ENCODE assay signal across 23 cellular contexts in genomic region chr2:129273266-129274037, GRCh38.
DNase-seq lines count a peak whose midpoint lies in the region; ATAC-seq and TF ChIP-seq lines count a peak whose summit lies in the region.
"Had no signal": no experiment of that assay in that cellular context is flagged by ENCODE, and none has a peak within 500 bp of the region (broad histone marks: within the 10 kb centered on the region; RNA-seq: fewer than 3 reads in every experiment).

No MANE protein-coding gene starts in this region.

- H3K4me1 Mint-ChIP-seq in natural killer cell treated with Interleukin-12 subunit alpha and Interleukin-12 subunit beta and Interleukin-15 and Interleukin-18, amount 100 ng/mL, for 72 hours (ENCODE audit: low read depth in 2 of 2) = no peaks in the 10 kb centered on the region
- no peaks in the 10 kb centered on the region for H3K4me1 Mint-ChIP-seq in stimulated activated memory B cell treated with anti-CD40 and anti-IgM and Interleukin-4, amounts not matched to agents 10 μg/mL and 1 μg/mL and 100 μg/mL, for 72 hours
- H3K4me1 Mint-ChIP-seq in T-cell = no peaks in the 10 kb centered on the region
- H3K4me1 Mint-ChIP-seq: CD14-positive monocyte; CD4-positive, alpha-beta memory T cell; CD4-positive, CD25-positive, alpha-beta regulatory T cell; CD8-positive, alpha-beta memory T cell had no signal

- no peak overlapping the region for H3K27ac Mint-ChIP-seq in natural killer cell treated with Interleukin-12 subunit alpha and Interleukin-12 subunit beta and Interleukin-15 and Interleukin-18, amount 100 ng/mL, for 72 hours
- no peak overlapping the region for H3K27ac Mint-ChIP-seq in stimulated activated memory B cell treated with anti-CD40 and anti-IgM and Interleukin-4, amounts not matched to agents 10 μg/mL and 1 μg/mL and 100 μg/mL, for 72 hours
- H3K27ac Mint-ChIP-seq in T-cell = no peak overlapping the region
- H3K27ac Mint-ChIP-seq: CD4-positive, alpha-beta memory T cell; CD4-positive, CD25-positive, alpha-beta regulatory T cell; CD8-positive, alpha-beta memory T cell had no signal

- H3K27ac ChIP-seq in gastrocnemius medialis = peak overlapping the region; percentile 59 to 81 (median 70)
- H3K27ac ChIP-seq: BLaER1 had no signal

- no peaks in the 10 kb centered on the region for H3K27me3 Mint-ChIP-seq in natural killer cell treated with Interleukin-12 subunit alpha and Interleukin-12 subunit beta and Interleukin-15 and Interleukin-18, amount 100 ng/mL, for 72 hours
- H3K27me3 Mint-ChIP-seq in stimulated activated memory B cell treated with anti-CD40 and anti-IgM and Interleukin-4, amounts not matched to agents 10 μg/mL and 1 μg/mL and 100 μg/mL, for 72 hours = no peaks in the 10 kb centered on the region
- H3K27me3 Mint-ChIP-seq in T-cell = no peaks in the 10 kb centered on the region
- H3K27me3 Mint-ChIP-seq: CD4-positive, alpha-beta memory T cell; CD4-positive, CD25-positive, alpha-beta regulatory T cell; CD8-positive, alpha-beta memory T cell had no signal

- H3K9me3 Mint-ChIP-seq in natural killer cell treated with Interleukin-12 subunit alpha and Interleukin-12 subunit beta and Interleukin-15 and Interleukin-18, amount 100 ng/mL, for 72 hours = peaks cover 7% of the 10 kb centered on the region
- peaks cover 4% of the 10 kb centered on the region for H3K9me3 Mint-ChIP-seq in stimulated activated memory B cell treated with anti-CD40 and anti-IgM and Interleukin-4, amounts not matched to agents 10 μg/mL and 1 μg/mL and 100 μg/mL, for 72 hours
- H3K9me3 Mint-ChIP-seq in T-cell = peaks cover 6 to 10% (median 7%) of the 10 kb centered on the region in 3 donors

- H3K4me3 Mint-ChIP-seq in natural killer cell treated with Interleukin-12 subunit alpha and Interleukin-12 subunit beta and Interleukin-15 and Interleukin-18, amount 100 ng/mL, for 72 hours = no peak overlapping the region
- H3K4me3 Mint-ChIP-seq in stimulated activated memory B cell treated with anti-CD40 and anti-IgM and Interleukin-4, amounts not matched to agents 10 μg/mL and 1 μg/mL and 100 μg/mL, for 72 hours = no peak overlapping the region
- no peak overlapping the region for H3K4me3 Mint-ChIP-seq in T-cell
- H3K4me3 Mint-ChIP-seq: CD14-positive monocyte; CD4-positive, alpha-beta memory T cell; CD4-positive, CD25-positive, alpha-beta regulatory T cell; CD8-positive, alpha-beta memory T cell had no signal

- H3K27me3 ChIP-seq in gastrocnemius medialis = no peaks in the 10 kb centered on the region
- H3K27me3 ChIP-seq: BE2C, BLaER1 had no signal

- CTCF ChIA-PET in T-cell (lab: Charles Lee) = interaction anchor here in 1 of 2 donors (0.6 kb wide), 1 partner anchor 43 kb away, joined by 4 read pairs; no protein-coding TSS in a partner anchor

- no peak for TF ChIP-seq POLR2A in gastrocnemius medialis (IDR thresholded peaks at IDR 0.05)

- H3K9me3 ChIP-seq in gastrocnemius medialis = peaks cover 0 to 4% (median 0%) of the 10 kb centered on the region in 3 donors
- H3K9me3 ChIP-seq: BE2C had no signal

- H3K36me3 ChIP-seq in gastrocnemius medialis = no peaks in the 10 kb centered on the region
- H3K36me3 ChIP-seq: BE2C, BLaER1 had no signal

- peaks cover 4 to 17% of the 10 kb centered on the region in 2 donors for H3K4me1 ChIP-seq in gastrocnemius medialis
- H3K4me1 ChIP-seq: BE2C, BLaER1 had no signal

- DNase-seq in natural killer cell treated with Interleukin-12 subunit alpha and Interleukin-12 subunit beta and Interleukin-15 and Interleukin-18, amount 100 ng/mL, for 72 hours (ENCODE audit: low spot score) = no peak
- DNase-seq in gastrocnemius medialis (no peak), T-cell (no peak), HuH-7.5 (ENCODE audit: low spot score) (no peak)
- no peak for DNase-seq in stimulated activated CD4-positive, alpha-beta T cell treated with anti-CD3 and anti-CD28 coated beads, Interleukin-2, amount 100 ng/mL, for 24 hours
- DNase-seq: 8988T; ACHN; BE2C; C1 segment of cervical spinal cord; CD4-positive, alpha-beta memory T cell; CD4-positive, CD25-positive, alpha-beta regulatory T cell; CD8-positive, alpha-beta memory T cell; COR-L47; DMS153; DMS53; DMS79; DND-41; EL; GDM1 had no signal

- intact Hi-C loops in gastrocnemius medialis (cut with DNase I; ENCODE audit: low total_unique reads) = loop anchor here (1.0 kb wide), 1 partner anchor 28 kb away; no protein-coding TSS in a partner anchor

- ATAC-seq in natural killer cell treated with Interleukin-12 subunit alpha and Interleukin-12 subunit beta and Interleukin-15 and Interleukin-18, amount 100 ng/mL, for 72 hours = peak; percentile 9 to 45
- peak; percentile 87 to 94 for ATAC-seq in gastrocnemius medialis
- ATAC-seq in stimulated activated memory B cell treated with anti-CD40 and anti-IgM and Interleukin-4, amounts not matched to agents 10 μg/mL and 1 μg/mL and 100 μg/mL, for 72 hours = peak; percentile 34
- no peak for ATAC-seq in T-cell (replicated peaks in 1 of 4)
- ATAC-seq: GM12878 had no signal

- in situ Hi-C loops in gastrocnemius medialis (cut with MboI; ENCODE audit: low sequenced_read_pairs in 4 of 4) = no loop called here

- peaks cover 6% of the 10 kb centered on the region for H3K36me3 Mint-ChIP-seq in natural killer cell treated with Interleukin-12 subunit alpha and Interleukin-12 subunit beta and Interleukin-15 and Interleukin-18, amount 100 ng/mL, for 72 hours
- H3K36me3 Mint-ChIP-seq in stimulated activated memory B cell treated with anti-CD40 and anti-IgM and Interleukin-4, amounts not matched to agents 10 μg/mL and 1 μg/mL and 100 μg/mL, for 72 hours = no peaks in the 10 kb centered on the region
- no peaks in the 10 kb centered on the region for H3K36me3 Mint-ChIP-seq in T-cell
- H3K36me3 Mint-ChIP-seq: CD14-positive monocyte; CD4-positive, alpha-beta memory T cell; CD4-positive, CD25-positive, alpha-beta regulatory T cell; CD8-positive, alpha-beta memory T cell had no signal

- TF ChIP-seq CTCF in gastrocnemius medialis (IDR thresholded peaks at IDR 0.05 in 4 of 5, conservative IDR thresholded peaks at IDR 0.05 in 1 of 5) = no peak

- POLR2A ChIA-PET in T-cell (lab: Charles Lee) = no interaction called here

- peak overlapping the region in 3 of 4 donors; percentile 19 to 30 (median 23) for H3K4me3 ChIP-seq in gastrocnemius medialis
- H3K4me3 ChIP-seq: BLaER1, GM12878 had no signal

Comparison
In these comparisons a context has a peak if more than half of its experiments do, and no peak if none do; other contexts are left out.
1. ATAC-seq: peak in natural killer cell treated with Interleukin-12 subunit alpha and Interleukin-12 subunit beta and Interleukin-15 and Interleukin-18, amount 100 ng/mL, for 72 hours (2 of 2), gastrocnemius medialis (2 of 2) and stimulated activated memory B cell treated with anti-CD40 and anti-IgM and Interleukin-4, amounts not matched to agents 10 μg/mL and 1 μg/mL and 100 μg/mL, for 72 hours (single experiment); none in T-cell (0 of 4).